Comparison of ENCODE assay signal across 1 cellular context in genomic region chr17:8120520-8121443, GRCh38.
A peak's percentile ranks its signal among the peaks of the same experiment; 100 is the strongest.
TF ChIP-seq lines count a peak whose summit lies in the region.

No MANE protein-coding gene starts in this region.

TF ChIP-seq in K562, 482 proteins besides CTCF, POLR2A, EP300 and RAD21 (continued from another document):
- TF ChIP-seq ZNF280A (IDR thresholded peaks at IDR 0.05; ENCODE audit: low read depth, partially characterized antibody) (no peak), NRF1 (conservative IDR thresholded peaks at IDR 0.05 in 1 of 2, IDR thresholded peaks at IDR 0.05 in 1 of 2) (0 out of 4 replicates have a peak, but pooled peaks of 1 of the 2 experiments have one; percentile 9), HDAC1 (IDR thresholded peaks at IDR 0.05) (peak in 1 of 2 experiments; percentile 96; a peak in 2 of 4 replicates), POLR2AphosphoS5 (IDR thresholded peaks at IDR 0.05; ENCODE audit: control insufficient read depth, insufficient read depth, low read depth, low read length) (no peak), NCOA2 (IDR thresholded peaks at IDR 0.05; ENCODE audit: partially characterized antibody in 2 of 2) (no peak), MTA3 (IDR thresholded peaks at IDR 0.05; ENCODE audit: borderline replicate concordance) (no peak; the same call in 1 of the 2 replicates), JUN (IDR thresholded peaks at IDR 0.05; ENCODE audit: borderline replicate concordance, low read depth, low read length) (no peak), JUN (CRISPR knock-in tag; IDR thresholded peaks at IDR 0.05; ENCODE audit: borderline replicate concordance) (no peak), CREM (IDR thresholded peaks at IDR 0.05; ENCODE audit: low read depth) (peak; percentile 70), DDX20 (tag; IDR thresholded peaks at IDR 0.05; ENCODE audit: low read depth) (no peak), TCF15 (CRISPR knock-in tag; IDR thresholded peaks at IDR 0.05) (no peak), GABPA (tag; conservative IDR thresholded peaks at IDR 0.05; ENCODE audit: low read depth) (peak; percentile 58), ZNF407 (IDR thresholded peaks at IDR 0.05; ENCODE audit: low read depth) (peak; percentile 38; the same call in 1 of the 2 replicates), ZEB2 (IDR thresholded peaks at IDR 0.05) (0 out of 2 replicates have a peak, but pooled peaks have one; percentile 42), TAF1 (IDR thresholded peaks at IDR 0.05; ENCODE audit: control insufficient read depth, extremely low read depth, insufficient read depth, low read length, severe bottlenecking) (no peak), SP1 (CRISPR knock-in tag; IDR thresholded peaks at IDR 0.05) (peak; percentile 53; the same call in 1 of the 2 replicates), MYC (IDR thresholded peaks at IDR 0.05; ENCODE audit: low read depth, low read length) (no peak; the same call in 1 of the 2 replicates), MYC (CRISPR knock-in tag; IDR thresholded peaks at IDR 0.05; ENCODE audit: borderline replicate concordance, low read depth) (no peak), PKNOX1 (IDR thresholded peaks at IDR 0.05) (no peak), POLR3G (IDR thresholded peaks at IDR 0.05; ENCODE audit: extremely low read depth, insufficient read length, insufficient replicate concordance) (peak; percentile 23), MAX (CRISPR knock-in tag; IDR thresholded peaks at IDR 0.05) (peak; percentile 40; the same call in 1 of the 2 replicates), MLLT1 (IDR thresholded peaks at IDR 0.05) (no peak), CEBPG (CRISPR knock-in tag; IDR thresholded peaks at IDR 0.05) (peak; percentile 62), CEBPG (tag; conservative IDR thresholded peaks at IDR 0.05 in 1 of 2, IDR thresholded peaks at IDR 0.05 in 1 of 2) (no peak), HNRNPLL (IDR thresholded peaks at IDR 0.05; ENCODE audit: low read depth, low read length, poor library complexity, severe bottlenecking) (peak; percentile 9), ZNF184 (CRISPR knock-in tag; IDR thresholded peaks at IDR 0.05) (no peak), HBP1 (CRISPR knock-in tag; IDR thresholded peaks at IDR 0.05) (0 out of 2 replicates have a peak, but pooled peaks have one; percentile 36), CHD2 (IDR thresholded peaks at IDR 0.05; ENCODE audit: low read depth, low read length) (no peak), PHF8 (IDR thresholded peaks at IDR 0.05; ENCODE audit: borderline replicate concordance, low read length) (peak; percentile 31; the same call in 1 of the 2 replicates), TFAP4 (CRISPR knock-in tag; IDR thresholded peaks at IDR 0.05; ENCODE audit: borderline replicate concordance) (peak; percentile 61; the same call in 1 of the 2 replicates), MAZ (CRISPR knock-in tag; conservative IDR thresholded peaks at IDR 0.05 in 1 of 2, IDR thresholded peaks at IDR 0.05 in 1 of 2) (0 out of 4 replicates have a peak, but pooled peaks of 1 of the 2 experiments have one; percentile 19), ZFP30 (CRISPR knock-in tag; IDR thresholded peaks at IDR 0.05; ENCODE audit: borderline replicate concordance) (no peak)
